Comparison of ENCODE assay signal across 24 cellular contexts in the genomic region with DNA sequence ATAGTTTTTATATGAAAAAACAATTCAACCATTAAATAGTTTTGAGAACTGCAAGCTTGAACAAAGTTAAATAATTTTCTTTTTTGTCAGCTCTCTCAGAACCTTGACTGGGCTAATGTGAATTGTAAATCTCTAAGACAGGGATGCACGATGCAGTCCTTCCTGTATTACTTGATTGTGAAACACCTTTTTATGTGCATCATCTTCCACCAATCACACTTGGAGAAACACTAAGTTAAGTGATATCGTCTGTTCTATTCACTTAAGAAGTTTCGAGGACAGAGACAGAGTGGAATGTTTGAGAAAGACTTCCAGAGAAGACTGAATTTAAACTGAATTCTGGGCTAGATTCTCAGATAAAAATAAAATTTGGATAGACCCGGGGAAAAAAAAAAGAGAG.
DNase-seq lines count a peak whose midpoint lies in the region; ATAC-seq and TF ChIP-seq lines count a peak whose summit lies in the region.
"Had no signal": no experiment of that assay in that cellular context is flagged by ENCODE, and none has a peak within 500 bp of the region (broad histone marks: within the 10 kb centered on the region; RNA-seq: fewer than 3 reads in every experiment).

No MANE protein-coding gene starts in this region.

- H3K27ac Mint-ChIP-seq in naive thymus-derived CD4-positive, alpha-beta T cell: no peak overlapping the region
- H3K27ac Mint-ChIP-seq: CD8-positive, alpha-beta T cell; H9 had no signal

- POLR2A ChIA-PET in A673 (lab: Charles Lee; ENCODE audit: low non-redundant PET): no interaction called here
- POLR2A ChIA-PET in naive thymus-derived CD4-positive, alpha-beta T cell (lab: Charles Lee): no interaction called here

- no peaks in the 10 kb centered on the region for H3K36me3 Mint-ChIP-seq in naive thymus-derived CD4-positive, alpha-beta T cell
- H3K36me3 Mint-ChIP-seq: CD8-positive, alpha-beta T cell had no signal

- H3K4me1 ChIP-seq in A673 (ENCODE audit: insufficient read depth, low read length, poor library complexity, severe bottlenecking) (peaks cover 58% of the 10 kb centered on the region), Peyer's patch (no peaks in the 10 kb centered on the region)
- H3K4me1 ChIP-seq in naive thymus-derived CD4-positive, alpha-beta T cell (ENCODE audit: control insufficient read depth in 2 of 2, insufficient read depth in 2 of 2, low read length in 2 of 2): no peaks in the 10 kb centered on the region

- no TSS peak for BruUV-seq in A673 (replicated peaks; lab: Mats Ljungman, UMichigan)

- no peak for TF ChIP-seq POLR2A in Peyer's patch (IDR thresholded peaks at IDR 0.05)

- peaks cover 7 to 13% (median 12%) of the 10 kb centered on the region in 5 donors for H3K27me3 Mint-ChIP-seq in naive thymus-derived CD4-positive, alpha-beta T cell

- DNase-seq in A673 (ENCODE audit: low spot score): peak; percentile 57
- peak; percentile 51 for DNase-seq in GM04503 (ENCODE audit: low read depth)
- DNase-seq in brain microvascular endothelial cell: no peak
- DNase-seq in iris pigment epithelial cell (ENCODE audit: low read depth): peak; percentile 62
- DNase-seq in GM19238 (ENCODE audit: insufficient read length, low spot score): no peak
- DNase-seq in naive thymus-derived CD4-positive, alpha-beta T cell: no peak
- DNase-seq in retina: no peak
- DNase-seq in Peyer's patch: no peak
- DNase-seq: CD8-positive, alpha-beta T cell; DMS53; H9; Karpas-422; MG63; NCI-H1105 treated with DMSO at 0.1 percent for 48 hours; NCI-H1694; NCI-H2081 treated with DMSO at 0.1 percent for 48 hours; NCI-H510A; NCI-H748 treated with DMSO at 0.1 percent for 48 hours; NK-92 treated with Interleukin-12 subunit alpha and Interleukin-12 subunit beta, amount 100 ng/mL, for 24 hours; OCI-M1; SHP77 had no signal

- intact Hi-C loops in A673 (cut with micrococcal nuclease; ENCODE audit: unreplicated experiment): no loop called here
- intact Hi-C loops in naive thymus-derived CD4-positive, alpha-beta T cell (cut with micrococcal nuclease): no loop called here

- no peaks in the 10 kb centered on the region for H3K9me3 Mint-ChIP-seq in naive thymus-derived CD4-positive, alpha-beta T cell
- H3K9me3 Mint-ChIP-seq: CD8-positive, alpha-beta T cell; H9 had no signal

- no peaks in the 10 kb centered on the region for H3K27me3 ChIP-seq in A673 (replicated peaks; ENCODE audit: insufficient read depth, low read depth, low read length, poor library complexity)
- no peaks in the 10 kb centered on the region for H3K27me3 ChIP-seq in brain microvascular endothelial cell (replicated peaks)
- H3K27me3 ChIP-seq in naive thymus-derived CD4-positive, alpha-beta T cell (ENCODE audit: control insufficient read depth in 2 of 2, insufficient read depth in 2 of 2, low read length in 2 of 2): no peaks in the 10 kb centered on the region
- no peaks in the 10 kb centered on the region for H3K27me3 ChIP-seq in Peyer's patch
- H3K27me3 ChIP-seq: BLaER1 treated with 17β-estradiol and CSF1 and Interleukin-3, amounts not matched to agents 10 nM and 100 nM; MG63 had no signal

- no peak overlapping the region for H3K4me3 Mint-ChIP-seq in naive thymus-derived CD4-positive, alpha-beta T cell
- H3K4me3 Mint-ChIP-seq: CD8-positive, alpha-beta T cell; H9 had no signal

- H3K4me3 ChIP-seq in A673 (ENCODE audit: low read depth, low read length, poor library complexity, severe bottlenecking) (no peak overlapping the region), brain microvascular endothelial cell (ENCODE audit: low read depth, low read length) (no peak overlapping the region), Peyer's patch (no peak overlapping the region)
- no peak overlapping the region for H3K4me3 ChIP-seq in naive thymus-derived CD4-positive, alpha-beta T cell (ENCODE audit: low read length)
- H3K4me3 ChIP-seq: A549; BLaER1 treated with 17β-estradiol and CSF1 and Interleukin-3, amounts not matched to agents 10 nM and 100 nM; MG63; SK-N-MC had no signal

- in situ Hi-C loops in brain microvascular endothelial cell (cut with HindIII; ENCODE audit: low pct_ligation_motif_present, low sequenced_read_pairs): loop anchor here (25.0 kb wide), 1 partner anchor 137 kb away; no protein-coding TSS in a partner anchor

- H3K36me3 ChIP-seq in A673 (ENCODE audit: insufficient read depth, low read length, poor library complexity, severe bottlenecking) (no peaks in the 10 kb centered on the region), brain microvascular endothelial cell (replicated peaks) (no peaks in the 10 kb centered on the region), Peyer's patch (no peaks in the 10 kb centered on the region)
- no peaks in the 10 kb centered on the region for H3K36me3 ChIP-seq in naive thymus-derived CD4-positive, alpha-beta T cell (ENCODE audit: control insufficient read depth in 2 of 3, insufficient read depth in 3 of 3, low read length in 3 of 3)
- H3K36me3 ChIP-seq: BLaER1 treated with 17β-estradiol and CSF1 and Interleukin-3, amounts not matched to agents 10 nM and 100 nM; MG63 had no signal

- no peaks in the 10 kb centered on the region for H3K4me1 Mint-ChIP-seq in naive thymus-derived CD4-positive, alpha-beta T cell

- CTCF ChIA-PET in A673 (lab: Charles Lee): no interaction called here
- CTCF ChIA-PET in naive thymus-derived CD4-positive, alpha-beta T cell (lab: Charles Lee): interaction anchor here (1.5 kb wide), 1 partner anchor 10 kb away, joined by 3 read pairs; no protein-coding TSS in a partner anchor

- ATAC-seq in naive thymus-derived CD4-positive, alpha-beta T cell: no peak
- ATAC-seq: A549; CD8-positive, alpha-beta T cell had no signal

- H3K9me3 ChIP-seq in A673 (ENCODE audit: low read depth, low read length, poor library complexity, severe bottlenecking): no peaks in the 10 kb centered on the region
- H3K9me3 ChIP-seq in naive thymus-derived CD4-positive, alpha-beta T cell (ENCODE audit: control insufficient read depth in 2 of 3, low read length in 3 of 3): no peaks in the 10 kb centered on the region
- no peaks in the 10 kb centered on the region for H3K9me3 ChIP-seq in Peyer's patch
- H3K9me3 ChIP-seq: A549; BLaER1 treated with 17β-estradiol and CSF1 and Interleukin-3, amounts not matched to agents 10 nM and 100 nM; MG63 had no signal

- H3K27ac ChIP-seq in A673 (ENCODE audit: low read depth, low read length, poor library complexity, severe bottlenecking) (peak overlapping the region; percentile 5), brain microvascular endothelial cell (peak overlapping the region; percentile 99), Peyer's patch (no peak overlapping the region)
- H3K27ac ChIP-seq in naive thymus-derived CD4-positive, alpha-beta T cell (ENCODE audit: low read depth, low read length): no peak overlapping the region
- H3K27ac ChIP-seq: A549; BLaER1 treated with 17β-estradiol and CSF1 and Interleukin-3, amounts not matched to agents 10 nM and 100 nM; SK-N-MC had no signal

- TF ChIP-seq CTCF in A673 (conservative IDR thresholded peaks at IDR 0.05; ENCODE audit: low read depth, low read length): no peak
- no peak for TF ChIP-seq CTCF in brain microvascular endothelial cell (IDR thresholded peaks at IDR 0.05; ENCODE audit: low read depth, low read length, missing control alignments)
- no peak for TF ChIP-seq CTCF in Peyer's patch (IDR thresholded peaks at IDR 0.05)

Comparison
In these comparisons a context has a peak if more than half of its experiments do, and no peak if none do; other contexts are left out.
1. DNase-seq: peak in A673 (single experiment), GM04503 (single experiment) and iris pigment epithelial cell (single experiment); none in brain microvascular endothelial cell (single experiment), GM19238 (single experiment), naive thymus-derived CD4-positive, alpha-beta T cell (0 of 9), retina (single experiment) and Peyer's patch (0 of 3).
2. H3K27ac ChIP-seq: peak in A673 (single experiment) and brain microvascular endothelial cell (single experiment); none in naive thymus-derived CD4-positive, alpha-beta T cell (single experiment) and Peyer's patch (0 of 4).